22 cellular contexts compared by ENCODE assay signal in genomic region chr13:109135018-109135417, GRCh38.
DNase-seq lines count a peak whose midpoint lies in the region; ATAC-seq, FAIRE-seq and TF ChIP-seq lines count a peak whose summit lies in the region.
"Had no signal": no experiment of that assay in that cellular context is flagged by ENCODE, and none has a peak within 500 bp of the region (broad histone marks: within the 10 kb centered on the region; RNA-seq: fewer than 3 reads in every experiment).

No MANE protein-coding gene starts in this region.

- RAD21 ChIA-PET in HCT116 (lab: Charles Lee; ENCODE audit: low non-redundant PET in 1 of 2, low total read pairs in 2 of 2, uncharacterized antibody in 2 of 2, unreplicated experiment in 2 of 2): no interaction called here

- CTCF ChIA-PET in HCT116 (lab: Charles Lee): interaction anchor here (1.0 kb wide), 1 partner anchor 173 kb away, joined by 6 read pairs; no protein-coding TSS in a partner anchor

- TF ChIP-seq CTCF in GM12864 (IDR thresholded peaks at IDR 0.05; ENCODE audit: low read depth, low read length, missing control alignments): peak; percentile 40
- TF ChIP-seq CTCF in HCT116 (IDR thresholded peaks at IDR 0.05 in 2 of 3, conservative IDR thresholded peaks at IDR 0.05 in 1 of 3; ENCODE audit: borderline replicate concordance in 1 of 3, insufficient read depth in 1 of 3, low read depth in 2 of 3, low read length in 2 of 3): peak; percentile 3 to 24 (median 11); a peak in 2 of 6 replicates
- peak; percentile 91 for TF ChIP-seq CTCF in VCaP (conservative IDR thresholded peaks at IDR 0.05)
- no peak for TF ChIP-seq CTCF in coronary artery (IDR thresholded peaks at IDR 0.05)

- FAIRE-seq in H54 (lab: Jason Lieb, UNC): no peak
- FAIRE-seq: GM12891 had no signal

- no peak overlapping the region for H3K27ac ChIP-seq in HCT116 (ENCODE audit: low read depth, low read length)
- no peak overlapping the region for H3K27ac ChIP-seq in VCaP
- H3K27ac ChIP-seq in coronary artery: no peak overlapping the region
- H3K27ac ChIP-seq: ascending aorta, esophagus muscularis mucosa, heart right ventricle, transverse colon had no signal

- H3K9me3 ChIP-seq in HCT116 (ENCODE audit: control insufficient read depth in 1 of 2, insufficient read depth in 1 of 2, low read depth in 1 of 2, low read length in 2 of 2): no peaks in the 10 kb centered on the region
- H3K9me3 ChIP-seq: ascending aorta, esophagus muscularis mucosa, heart right ventricle, transverse colon had no signal

- no peak overlapping the region for H3K9ac ChIP-seq in HCT116 (ENCODE audit: low read length)

- ATAC-seq in HCT116: peak; percentile 67
- no peak for ATAC-seq in HG03354 (IDR thresholded peaks at IDR 0.05; ENCODE audit: poor library complexity, severe bottlenecking, unreplicated experiment)
- ATAC-seq: heart right ventricle had no signal

- BruUV-seq in HCT116 (replicated peaks; lab: Mats Ljungman, UMichigan): no TSS peak

- POLR2A ChIA-PET in HCT116 (lab: Charles Lee): no interaction called here

- H3K9me2 ChIP-seq in HCT116 (ENCODE audit: insufficient read depth): no peaks in the 10 kb centered on the region

- no peaks in the 10 kb centered on the region for H4K20me1 ChIP-seq in HCT116 (ENCODE audit: insufficient read depth)

- intact Hi-C loops in HCT116 (cut with micrococcal nuclease): no loop called here

- no peak overlapping the region for H3K4me3 ChIP-seq in GM12864 (ENCODE audit: low read depth, low read length)
- H3K4me3 ChIP-seq in HCT116 (replicated peaks in 1 of 2; ENCODE audit: low read depth in 1 of 2, low read length in 2 of 2): no peak overlapping the region
- no peak overlapping the region for H3K4me3 ChIP-seq in coronary artery
- H3K4me3 ChIP-seq: ascending aorta, esophagus muscularis mucosa, heart right ventricle, transverse colon had no signal

- no peaks in the 10 kb centered on the region; a peak in 1 of 4 replicates for H3K4me1 ChIP-seq in HCT116 (ENCODE audit: control insufficient read depth in 1 of 2, insufficient read depth in 2 of 2, low read length in 2 of 2)
- H3K4me1 ChIP-seq: ascending aorta had no signal

- no peaks in the 10 kb centered on the region for H3K36me3 ChIP-seq in HCT116 (ENCODE audit: control insufficient read depth in 1 of 2, insufficient read depth in 2 of 2, low read length in 2 of 2)
- H3K36me3 ChIP-seq: ascending aorta, esophagus muscularis mucosa, heart right ventricle, transverse colon had no signal

- H3K79me2 ChIP-seq in HCT116 (ENCODE audit: insufficient read depth, low read length): no peaks in the 10 kb centered on the region

- H3K27me3 ChIP-seq in HCT116 (ENCODE audit: insufficient read depth, low read length): no peaks in the 10 kb centered on the region
- H3K27me3 ChIP-seq: ascending aorta had no signal

- H2AFZ ChIP-seq in HCT116 (ENCODE audit: low read depth, low read length, poor library complexity, severe bottlenecking): no peak overlapping the region

- DNase-seq in GM12864 (ENCODE audit: low read depth): no peak
- DNase-seq in HCT116 (ENCODE audit: low read depth, low spot score): no peak
- peak; percentile 30 for DNase-seq in left kidney (ENCODE audit: low read depth, low spot score)
- DNase-seq in H54 (ENCODE audit: insufficient read length, low spot score): no peak
- DNase-seq in NCI-H446 treated with DMSO at 0.1 percent for 48 hours (lab: John Stamatoyannopoulos, UW): no peak
- no peak for DNase-seq in coronary artery (ENCODE audit: low spot score)
- DNase-seq: activated CD4-positive, CD25-positive, alpha-beta regulatory T cell treated with anti-CD3 and anti-CD28 coated beads, Interleukin-2, amount 50 U/mL, for 72 hours; activated CD8-positive, alpha-beta memory T cell treated with anti-CD3 and anti-CD28 coated beads, Interleukin-2, amount 50 U/mL, for 48 hours; activated naive CD4-positive, alpha-beta T cell; CD4-positive, CD25-positive, alpha-beta regulatory T cell; dermis blood vessel endothelial cell; heart right ventricle; kidney glomerular epithelial cell; midbrain; NCI-H1048; stimulated activated CD4-positive, alpha-beta T cell treated with anti-CD3 and anti-CD28 coated beads, Interleukin-4, amount 100 ng/mL, for 4 hours; transverse colon had no signal

- TF ChIP-seq POLR2A in HCT116 (IDR thresholded peaks at IDR 0.05; ENCODE audit: borderline replicate concordance, extremely low read depth, insufficient read depth, insufficient read length): no peak
- no peak for TF ChIP-seq POLR2A in H54 (IDR thresholded peaks at IDR 0.05; ENCODE audit: low read depth, low read length)

- TF ChIP-seq RAD21 in HCT116 (IDR thresholded peaks at IDR 0.05; ENCODE audit: low read depth): peak; percentile 26; the same call in 1 of the 2 replicates

- no peak overlapping the region for H3K4me2 ChIP-seq in HCT116 (ENCODE audit: low read length)

TF ChIP-seq in HCT116, 20 proteins besides CTCF, POLR2A, EP300 and RAD21:
- no peak for TF ChIP-seq REST (IDR thresholded peaks at IDR 0.05; ENCODE audit: low read depth)
- TF ChIP-seq FOSL1 (IDR thresholded peaks at IDR 0.05; ENCODE audit: low read depth): no peak
- TF ChIP-seq MAX (IDR thresholded peaks at IDR 0.05): no peak
